Comparison of ENCODE assay signal across 18 cellular contexts in the genomic region with DNA sequence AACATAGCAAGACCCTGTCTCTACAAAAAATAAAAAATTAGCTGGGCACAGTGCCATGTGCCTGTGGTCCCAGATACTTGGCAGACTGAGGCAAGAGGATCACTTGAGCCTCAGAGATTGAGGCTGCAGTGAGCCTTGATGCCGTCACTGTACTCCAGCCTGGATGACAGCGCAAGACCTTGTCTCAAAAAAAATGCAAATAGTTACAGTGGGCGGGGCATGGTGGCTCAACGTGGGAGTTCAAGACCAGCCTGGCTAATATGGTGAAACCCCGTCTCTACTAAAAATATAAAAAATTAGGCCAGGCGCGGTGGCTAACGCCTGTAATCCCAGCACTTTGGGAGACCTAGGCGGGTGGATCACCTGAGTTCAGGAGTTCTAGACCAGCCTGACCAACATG. TPM values are rescaled to one million over a fixed set of nuclear protein-coding genes. Genes with fewer than 3 reads are reported as not detected.
DNase-seq lines count a peak whose midpoint lies in the region; ATAC-seq and TF ChIP-seq lines count a peak whose summit lies in the region.
"Had no signal": no experiment of that assay in that cellular context is flagged by ENCODE, and none has a peak within 500 bp of the region (broad histone marks: within the 10 kb centered on the region; RNA-seq: fewer than 3 reads in every experiment).

No MANE protein-coding gene starts in this region.

- peaks cover 4% of the 10 kb centered on the region for H3K36me3 Mint-ChIP-seq in CD4-positive, CD25-positive, alpha-beta regulatory T cell
- H3K36me3 Mint-ChIP-seq in activated B cell treated with CpG ODN at 0.5 μM for 24 hours (ENCODE audit: low read depth) (peaks cover 35% of the 10 kb centered on the region), nephron progenitor cell (ENCODE audit: low read depth) (peaks cover 67% of the 10 kb centered on the region)

- peak overlapping the region in 2 of 3 donors; percentile 34 to 52 for H3K27ac Mint-ChIP-seq in CD4-positive, CD25-positive, alpha-beta regulatory T cell
- peak overlapping the region; percentile 53 for H3K27ac Mint-ChIP-seq in activated B cell treated with CpG ODN at 0.5 μM for 24 hours
- H3K27ac Mint-ChIP-seq in nephron progenitor cell: peak overlapping the region; percentile 61

- no peak overlapping the region for H3K4me3 ChIP-seq in CD4-positive, CD25-positive, alpha-beta regulatory T cell (ENCODE audit: low read depth, low read length)
- H3K4me3 ChIP-seq: MG63 had no signal

- intact Hi-C loops in activated B cell treated with CpG ODN at 0.5 μM for 24 hours (cut with micrococcal nuclease): loop anchor here (10.0 kb wide), 2 partner anchors 575 to 655 kb away; a partner anchor contains a TSS

- no peak overlapping the region for H3K27ac ChIP-seq in CD4-positive, CD25-positive, alpha-beta regulatory T cell (ENCODE audit: insufficient read depth, low read length, poor library complexity, severe bottlenecking)

- peaks cover 0 to 5% (median 0%) of the 10 kb centered on the region in 7 donors for H3K9me3 Mint-ChIP-seq in CD4-positive, CD25-positive, alpha-beta regulatory T cell
- H3K9me3 Mint-ChIP-seq in activated B cell treated with CpG ODN at 0.5 μM for 24 hours: no peaks in the 10 kb centered on the region
- peaks cover 34% of the 10 kb centered on the region for H3K9me3 Mint-ChIP-seq in nephron progenitor cell

- H3K9me3 ChIP-seq in CD4-positive, CD25-positive, alpha-beta regulatory T cell (ENCODE audit: control insufficient read depth in 2 of 2, low read length in 2 of 2): peaks cover 9 to 13% of the 10 kb centered on the region in 2 experiments

- no peak overlapping the region for H3K4me3 Mint-ChIP-seq in CD4-positive, CD25-positive, alpha-beta regulatory T cell
- H3K4me3 Mint-ChIP-seq in activated B cell treated with CpG ODN at 0.5 μM for 24 hours (no peak overlapping the region), nephron progenitor cell (no peak overlapping the region)
- H3K4me3 Mint-ChIP-seq: CD4-positive, alpha-beta memory T cell had no signal

- peaks cover 0 to 25% (median 15%) of the 10 kb centered on the region in 4 donors for H3K4me1 Mint-ChIP-seq in CD4-positive, CD25-positive, alpha-beta regulatory T cell
- H3K4me1 Mint-ChIP-seq in activated B cell treated with CpG ODN at 0.5 μM for 24 hours (peaks cover 47% of the 10 kb centered on the region), nephron progenitor cell (no peaks in the 10 kb centered on the region)

- no peak for TF ChIP-seq CTCF in activated B cell treated with CpG ODN at 0.5 μM for 24 hours (IDR thresholded peaks at IDR 0.05)
- no peak for TF ChIP-seq CTCF in nephron progenitor cell (IDR thresholded peaks at IDR 0.05)

- H3K27me3 ChIP-seq in CD4-positive, CD25-positive, alpha-beta regulatory T cell (ENCODE audit: control insufficient read depth, insufficient read depth, low read length): no peaks in the 10 kb centered on the region
- H3K27me3 ChIP-seq: MG63 had no signal

- no peak for DNase-seq in CD4-positive, CD25-positive, alpha-beta regulatory T cell
- DNase-seq in MV-4-11 (lab: John Stamatoyannopoulos, UW) (peak; percentile 35), activated B cell treated with CpG ODN at 0.5 μM for 24 hours (no peak), nephron progenitor cell (no peak), germinal center (ENCODE audit: low spot score) (no peak), foreskin melanocyte (no peak)
- DNase-seq: ACHN; AML-193; CD4-positive, alpha-beta memory T cell; DMS79; GOT3; MG63; NCI-H187; NCI-H2171; NCI-H748 treated with DMSO at 0.1 percent for 48 hours had no signal

- POLR2A ChIA-PET in activated B cell treated with CpG ODN at 0.5 μM for 24 hours (lab: Charles Lee): interaction anchor here (0.6 to 12.5 kb wide), 6 partner anchors 8 to 405 kb away, joined by 3 to 347 read pairs (median 7); a partner anchor contains a TSS

- no peak for ATAC-seq in CD4-positive, CD25-positive, alpha-beta regulatory T cell (ENCODE audit: low read depth in 2 of 2)
- no peak for ATAC-seq in activated B cell treated with CpG ODN at 0.5 μM for 24 hours (ENCODE audit: low read depth)
- ATAC-seq in GM21360 (IDR thresholded peaks at IDR 0.05; ENCODE audit: unreplicated experiment): no peak

- peaks cover 16% of the 10 kb centered on the region for H3K4me1 ChIP-seq in CD4-positive, CD25-positive, alpha-beta regulatory T cell (ENCODE audit: control insufficient read depth, insufficient read depth, low read length, poor library complexity, severe bottlenecking)

- CTCF ChIA-PET in activated B cell treated with CpG ODN at 0.5 μM for 24 hours (lab: Charles Lee): no interaction called here

- H3K27me3 Mint-ChIP-seq in CD4-positive, CD25-positive, alpha-beta regulatory T cell: peaks cover 7% of the 10 kb centered on the region
- no peaks in the 10 kb centered on the region for H3K27me3 Mint-ChIP-seq in activated B cell treated with CpG ODN at 0.5 μM for 24 hours
- peaks cover 6% of the 10 kb centered on the region for H3K27me3 Mint-ChIP-seq in nephron progenitor cell (ENCODE audit: low read depth, poor library complexity)
- H3K27me3 Mint-ChIP-seq: CD4-positive, alpha-beta memory T cell had no signal

- peaks cover 16% of the 10 kb centered on the region for H3K36me3 ChIP-seq in CD4-positive, CD25-positive, alpha-beta regulatory T cell (ENCODE audit: control insufficient read depth, insufficient read depth, low read length)

RNA-seq across cellular contexts. Expression of a gene that starts 8.5 kb away (rescaled TPM):
- 49.9 TPM for total RNA-seq in CD4-positive, CD25-positive, alpha-beta regulatory T cell
- 10 to 100 TPM; 60.5 to 76.0 (median 63.8) TPM for polyA plus RNA-seq in CD4-positive, CD25-positive, alpha-beta regulatory T cell
- 107 and 111 TPM in 2 replicates for total RNA-seq in activated B cell treated with CpG ODN at 0.5 μM for 24 hours

RNA-seq across cellular contexts. Expression of a gene that starts 35.5 kb away (rescaled TPM):
- total RNA-seq in CD4-positive, CD25-positive, alpha-beta regulatory T cell: 40.6 TPM
- polyA plus RNA-seq in CD4-positive, CD25-positive, alpha-beta regulatory T cell: 10 to 100 TPM; 17.1 to 18.9 (median 17.8) TPM
- 69.2 and 80.3 TPM in 2 replicates for total RNA-seq in activated B cell treated with CpG ODN at 0.5 μM for 24 hours

RNA-seq across cellular contexts. Expression of a gene that starts 49.6 kb away (rescaled TPM):
- 4.6 TPM for total RNA-seq in CD4-positive, CD25-positive, alpha-beta regulatory T cell
- 1 to 10 TPM; 3.9 to 5.2 (median 4.1) TPM for polyA plus RNA-seq in CD4-positive, CD25-positive, alpha-beta regulatory T cell
- 4.3 and 4.6 TPM in 2 replicates for total RNA-seq in activated B cell treated with CpG ODN at 0.5 μM for 24 hours

RNA-seq across cellular contexts. Expression of a gene that starts 59.2 kb away (rescaled TPM):
- total RNA-seq in CD4-positive, CD25-positive, alpha-beta regulatory T cell: not detected
- not detected for polyA plus RNA-seq in CD4-positive, CD25-positive, alpha-beta regulatory T cell
- not detected in 2 replicates for total RNA-seq in activated B cell treated with CpG ODN at 0.5 μM for 24 hours
- total RNA-seq: CD4-positive, alpha-beta memory T cell; NCI-H460; SK-MEL-5 had no signal
- polyA plus RNA-seq: CD4-positive, alpha-beta memory T cell had no signal
